ENCODE assay signal across 11 cellular contexts in the genomic region with DNA sequence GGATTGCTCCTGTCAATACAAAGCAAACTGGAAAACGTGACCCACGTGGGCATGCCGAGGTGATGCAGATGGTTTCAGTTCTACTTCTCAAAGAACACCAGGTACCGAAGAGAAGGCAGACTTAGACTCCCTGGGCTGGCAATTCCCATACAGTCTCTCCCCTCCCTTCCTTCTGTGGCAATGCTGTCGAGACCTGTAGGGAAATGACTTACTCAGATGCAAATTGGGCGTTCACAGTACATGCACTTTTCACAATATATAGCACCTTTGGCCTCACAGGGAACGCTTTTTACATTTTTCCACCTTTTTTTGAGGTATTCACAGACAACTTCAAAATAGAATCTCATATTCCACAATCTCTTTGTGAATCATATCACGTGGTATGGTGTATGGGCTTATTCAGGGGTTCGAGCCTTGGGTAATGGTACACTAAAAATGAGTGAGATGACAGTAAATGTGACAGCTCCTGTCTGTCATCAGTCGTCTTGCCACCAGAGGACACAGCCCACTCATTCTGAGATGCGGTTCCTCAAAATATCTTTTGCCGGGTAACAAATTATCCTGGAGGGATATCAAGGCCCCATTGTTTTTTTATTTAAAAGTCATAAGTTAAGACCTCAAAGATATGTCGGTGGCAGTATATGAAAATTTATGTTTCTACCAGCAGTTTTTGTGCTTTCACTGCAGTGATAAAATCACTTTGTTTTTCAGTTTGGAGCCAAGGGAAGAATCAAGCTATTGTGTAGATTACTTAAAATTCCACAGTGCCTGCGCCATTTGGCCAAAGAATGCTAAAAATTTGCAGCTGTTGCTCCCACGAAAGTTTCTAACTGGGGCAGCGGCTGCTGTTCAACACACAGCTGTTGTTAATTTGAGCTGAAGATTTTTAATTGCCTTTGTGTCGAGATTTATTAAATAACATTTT.
DNase-seq lines count a peak whose midpoint lies in the region; ATAC-seq and TF ChIP-seq lines count a peak whose summit lies in the region.
"Had no signal": no experiment of that assay in that cellular context is flagged by ENCODE, and none has a peak within 500 bp of the region (broad histone marks: within the 10 kb centered on the region; RNA-seq: fewer than 3 reads in every experiment).

No MANE protein-coding gene starts in this region.

- H3K9me3 ChIP-seq in left ventricle myocardium inferior (replicated peaks) (peaks cover 11% of the 10 kb centered on the region), adrenal gland (replicated peaks in 1 of 3) (no peaks in the 10 kb centered on the region)

- TF ChIP-seq CTCF in left ventricle myocardium inferior (IDR thresholded peaks at IDR 0.05; ENCODE audit: borderline replicate concordance) (no peak), adrenal gland (IDR thresholded peaks at IDR 0.05) (no peak)

- peaks cover 6% of the 10 kb centered on the region for H3K4me1 ChIP-seq in left ventricle myocardium inferior
- peaks cover 0 to 7% of the 10 kb centered on the region in 2 donors for H3K4me1 ChIP-seq in adrenal gland (replicated peaks in 1 of 2)

- H3K27me3 ChIP-seq in left ventricle myocardium inferior (ENCODE audit: low read depth) (no peaks in the 10 kb centered on the region), adrenal gland (no peaks in the 10 kb centered on the region)

- intact Hi-C loops in left ventricle myocardium inferior (cut with micrococcal nuclease), result no loop called here
- intact Hi-C loops in adrenal gland (cut with DNase I), result no loop called here

- TF ChIP-seq POLR2A in adrenal gland (IDR thresholded peaks at IDR 0.05), result no peak

- no peak for ATAC-seq in GM21619 (IDR thresholded peaks at IDR 0.05; ENCODE audit: unreplicated experiment)
- no peak for ATAC-seq in HG03196 (IDR thresholded peaks at IDR 0.05; ENCODE audit: unreplicated experiment)
- ATAC-seq: activated CD4-positive, CD25-positive, alpha-beta regulatory T cell treated with anti-CD3 and anti-CD28 coated beads, Interleukin-2, amount 50 U/mL, for 24 hours had no signal

- H3K36me3 ChIP-seq in left ventricle myocardium inferior (no peaks in the 10 kb centered on the region), adrenal gland (replicated peaks in 1 of 2) (no peaks in the 10 kb centered on the region)

- no peak overlapping the region for H3K4me3 ChIP-seq in left ventricle myocardium inferior
- no peak overlapping the region for H3K4me3 ChIP-seq in adrenal gland

- DNase-seq in GM04504 (ENCODE audit: low read depth), result peak; percentile 91
- DNase-seq in anterior cingulate cortex (lab: John Stamatoyannopoulos, UW), result peak in 30 of 58 donors; percentile 8 to 71 (median 28)
- DNase-seq in left ventricle myocardium inferior, result no peak
- DNase-seq in putamen (ENCODE audit: low spot score), result peak; percentile 90
- DNase-seq in adrenal gland, result no peak
- no peak for DNase-seq in effector CD8-positive, alpha-beta T cell (lab: John Stamatoyannopoulos, UW)
- DNase-seq: GF-D8; stimulated activated CD4-positive, alpha-beta T cell treated with anti-CD3 and anti-CD28 coated beads, Interleukin-15, amount 100 ng/mL, for 24 hours had no signal

- H3K27ac ChIP-seq in left ventricle myocardium inferior (replicated peaks) (peak overlapping the region; percentile 66), adrenal gland (peak overlapping the region in 1 of 5 donors; percentile 70)

- WGBS in adrenal gland, 4 donors, result 62 to 67% (median 65%) methylated on average over 17 of the region's 17 CpGs

Comparison
In these comparisons a context has a peak if more than half of its experiments do, and no peak if none do; other contexts are left out.
1. DNase-seq: peak in GM04504 (single experiment), anterior cingulate cortex (30 of 58) and putamen (single experiment); none in left ventricle myocardium inferior (single experiment), adrenal gland (0 of 7) and effector CD8-positive, alpha-beta T cell (single experiment).